Comparison of ENCODE assay signal across 23 cellular contexts in the genomic region with DNA sequence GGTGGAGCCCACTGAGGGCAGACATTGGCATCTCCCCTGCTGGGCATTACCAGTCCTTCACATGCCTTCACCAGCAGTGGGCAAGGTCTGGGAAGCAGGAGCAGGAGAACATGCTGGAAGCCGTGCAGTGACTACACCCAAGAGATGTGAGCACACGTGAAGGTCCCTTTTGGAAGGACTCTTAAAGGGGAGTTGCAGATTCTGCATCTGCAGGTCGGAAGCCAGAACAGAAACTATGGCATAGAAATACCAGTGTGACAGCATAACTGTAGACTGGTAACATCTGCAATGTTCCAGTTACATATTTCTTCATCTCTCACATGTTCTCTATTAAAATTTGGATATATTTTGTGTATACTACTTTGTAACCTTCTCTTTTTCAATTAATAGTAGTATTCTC.
"Had no signal": no experiment of that assay in that cellular context is flagged by ENCODE, and none has a peak within 500 bp of the region (broad histone marks: within the 10 kb centered on the region; RNA-seq: fewer than 3 reads in every experiment).

No MANE protein-coding gene starts in this region.

- H3K9me3 ChIP-seq: adrenal gland, breast epithelium, esophagus muscularis mucosa, neutrophil, pancreas, sigmoid colon, spleen, testis had no signal

- ATAC-seq: lower lobe of right lung; natural killer cell treated with Interleukin-12 subunit alpha and Interleukin-12 subunit beta and Interleukin-15 and Interleukin-18, amount 100 ng/mL, for 72 hours; stimulated activated memory B cell treated with anti-CD40 and anti-IgM and Interleukin-4, amounts not matched to agents 10 μg/mL and 1 μg/mL and 100 μg/mL, for 72 hours had no signal

- H3K27me3 ChIP-seq: adrenal gland, breast epithelium, esophagus muscularis mucosa, neutrophil, pancreas, sigmoid colon, testis had no signal

- H3K4me1 ChIP-seq: adrenal gland, breast epithelium, lower lobe of right lung, pancreas, testis had no signal

- H3K4me3 ChIP-seq: adrenal gland, pancreas, sigmoid colon, testis had no signal

- DNase-seq: activated CD4-positive, alpha-beta T cell treated with anti-CD3 and anti-CD28 coated beads for 1 hour; activated CD8-positive, alpha-beta memory T cell treated with anti-CD3 and anti-CD28 coated beads for 24 hours; activated CD8-positive, alpha-beta memory T cell treated with anti-CD3 and anti-CD28 coated beads, Interleukin-2, amount 50 U/mL, for 48 hours; activated effector memory CD4-positive, alpha-beta T cell treated with Interleukin-2 at 50 U/mL for 16 hours; activated T-cell treated with anti-CD3 and anti-CD28 coated beads, Interleukin-2, amount 50 U/mL, for 48 hours; adrenal gland; cerebellar nuclear complex; dermis blood vessel endothelial cell; effector memory CD4-positive, alpha-beta T cell; hippocampal formation; left cardiac atrium; lower lobe of right lung; pancreas; sigmoid colon; spleen; stimulated activated CD4-positive, alpha-beta T cell treated with anti-CD3 and anti-CD28 coated beads, Interleukin-4, amount 100 ng/mL, for 4 hours; testis; WERI-Rb-1 had no signal

- H3K36me3 ChIP-seq: adrenal gland, breast epithelium, esophagus muscularis mucosa, lower lobe of right lung, neutrophil, pancreas, sigmoid colon, spleen, WERI-Rb-1 had no signal

- H3K27ac ChIP-seq: adrenal gland, breast epithelium, esophagus muscularis mucosa, lower lobe of right lung, neutrophil, pancreas, sigmoid colon, spleen, testis, WERI-Rb-1 had no signal
